In genomic region chr9:4792054-4792571, GRCh38 we compare ENCODE assay signal across 1 cellular context.
TF ChIP-seq lines count a peak whose summit lies in the region.

No MANE protein-coding gene starts in this region.

TF ChIP-seq in H1, 55 proteins besides CTCF, POLR2A, EP300 and RAD21 (continued from another document):
- TF ChIP-seq CHD7 (IDR thresholded peaks at IDR 0.05; ENCODE audit: insufficient replicate concordance, low read length): no peak
- TF ChIP-seq HDAC2 (IDR thresholded peaks at IDR 0.05; ENCODE audit: borderline replicate concordance in 1 of 2, low read depth in 2 of 2, low read length in 2 of 2): no peak
- TF ChIP-seq ZNF274 (IDR thresholded peaks at IDR 0.05; ENCODE audit: borderline replicate concordance, extremely low read depth, low read length): no peak
- TF ChIP-seq SIN3A (conservative IDR thresholded peaks at IDR 0.05 in 1 of 2, IDR thresholded peaks at IDR 0.05 in 1 of 2; ENCODE audit: low read depth in 1 of 2, low read length in 2 of 2): 0 out of 4 replicates have a peak, but pooled peaks of 1 of the 2 experiments have one; percentile 17
- no peak for TF ChIP-seq HDAC6 (IDR thresholded peaks at IDR 0.05; ENCODE audit: low read depth, low read length)
- TF ChIP-seq BACH1 (IDR thresholded peaks at IDR 0.05; ENCODE audit: low read length): no peak
- peak; percentile 66 for TF ChIP-seq ASH2L (IDR thresholded peaks at IDR 0.05; ENCODE audit: low read length)
- no peak for TF ChIP-seq BCL11A (IDR thresholded peaks at IDR 0.05; ENCODE audit: low read depth in 2 of 2, low read length in 2 of 2)
- TF ChIP-seq EGR1 (IDR thresholded peaks at IDR 0.05; ENCODE audit: borderline replicate concordance, low read depth, low read length): no peak
- no peak for TF ChIP-seq SAP30 (IDR thresholded peaks at IDR 0.05; ENCODE audit: insufficient read depth, insufficient replicate concordance, low read length)
- TF ChIP-seq KDM4A (IDR thresholded peaks at IDR 0.05; ENCODE audit: low read depth, low read length, severe bottlenecking): peak; percentile 41
- no peak for TF ChIP-seq CBX8 (IDR thresholded peaks at IDR 0.05; ENCODE audit: borderline replicate concordance, low read depth, low read length)
